ENCODE assay signal across 10 cellular contexts in the genomic region with DNA sequence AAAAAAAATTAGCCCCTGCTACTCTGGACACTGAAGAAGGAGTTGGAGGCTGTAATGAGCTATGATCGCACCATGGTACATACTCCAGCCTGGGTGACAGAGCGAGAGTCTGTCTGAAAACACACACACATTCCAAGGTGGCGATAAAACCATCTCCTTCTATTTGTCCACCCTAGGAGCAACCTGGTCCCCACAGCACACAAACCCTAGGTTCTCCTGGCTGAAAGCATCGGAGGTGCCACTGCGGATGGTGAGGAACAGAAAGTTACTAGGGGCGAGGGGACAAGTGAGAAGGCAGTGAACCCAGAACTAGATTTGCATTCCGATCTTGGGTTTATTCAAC. TPM values are rescaled to one million over a fixed set of nuclear protein-coding genes. Genes with fewer than 3 reads are reported as not detected.
DNase-seq lines count a peak whose midpoint lies in the region; ATAC-seq and TF ChIP-seq lines count a peak whose summit lies in the region.
"Had no signal": no experiment of that assay in that cellular context is flagged by ENCODE, and none has a peak within 500 bp of the region (broad histone marks: within the 10 kb centered on the region; RNA-seq: fewer than 3 reads in every experiment).

No MANE protein-coding gene starts in this region.

- H3K4me2 ChIP-seq in OCI-LY1 (ENCODE audit: low read length) (no peak overlapping the region), smooth muscle cell (no peak overlapping the region)

- H3K79me2 ChIP-seq in OCI-LY1 (ENCODE audit: insufficient read depth, low read length) (peaks cover 9% of the 10 kb centered on the region), smooth muscle cell (ENCODE audit: low read depth) (peaks cover 29% of the 10 kb centered on the region)

- no peaks in the 10 kb centered on the region for H3K9me2 ChIP-seq in OCI-LY1 (ENCODE audit: low read depth, low read length)

- H3K4me1 ChIP-seq in OCI-LY1 (ENCODE audit: insufficient read depth, low read length, severe bottlenecking): peaks cover 29% of the 10 kb centered on the region
- peaks cover 11% of the 10 kb centered on the region for H3K4me1 ChIP-seq in smooth muscle cell (ENCODE audit: low read depth)

- H3K4me1 Mint-ChIP-seq in activated naive CD4-positive, alpha-beta T cell treated with anti-CD3 and anti-CD28 coated beads, Interleukin-2, amount 10 ng/mL, durations not matched to agents 7 days and 5 days: peaks cover 13% of the 10 kb centered on the region
- H3K4me1 Mint-ChIP-seq in central memory CD8-positive, alpha-beta T cell: peaks cover 6% of the 10 kb centered on the region

- H3K27me3 ChIP-seq in OCI-LY1 (ENCODE audit: insufficient read depth, low read length): no peaks in the 10 kb centered on the region
- no peaks in the 10 kb centered on the region for H3K27me3 ChIP-seq in smooth muscle cell (ENCODE audit: low read depth)

- H3K27ac ChIP-seq in OCI-LY1 (ENCODE audit: low read depth, low read length, poor library complexity, severe bottlenecking) (peak overlapping the region; percentile 81), smooth muscle cell (ENCODE audit: low read depth) (peak overlapping the region; percentile 73)

- H3K36me3 ChIP-seq in OCI-LY1 (ENCODE audit: insufficient read depth, low read length) (peaks cover 56% of the 10 kb centered on the region), smooth muscle cell (ENCODE audit: low read depth) (peaks cover 5% of the 10 kb centered on the region)

- no peaks in the 10 kb centered on the region for H3K27me3 Mint-ChIP-seq in activated naive CD4-positive, alpha-beta T cell treated with anti-CD3 and anti-CD28 coated beads, Interleukin-2, amount 10 ng/mL, durations not matched to agents 7 days and 5 days
- H3K27me3 Mint-ChIP-seq in central memory CD8-positive, alpha-beta T cell: no peaks in the 10 kb centered on the region

- H3K4me3 ChIP-seq in OCI-LY1 (ENCODE audit: low read depth, low read length, poor library complexity, severe bottlenecking) (no peak overlapping the region), smooth muscle cell (no peak overlapping the region)

- no peaks in the 10 kb centered on the region for H3K9me3 ChIP-seq in OCI-LY1 (ENCODE audit: low read length)
- no peaks in the 10 kb centered on the region for H3K9me3 ChIP-seq in smooth muscle cell (replicated peaks; ENCODE audit: low read depth)

- 94% methylated on average over 7 of the region's 7 CpGs for WGBS in smooth muscle cell (ENCODE audit: low lambda C conversion rate)

- no peak overlapping the region for H3K4me3 Mint-ChIP-seq in activated naive CD4-positive, alpha-beta T cell treated with anti-CD3 and anti-CD28 coated beads, Interleukin-2, amount 10 ng/mL, durations not matched to agents 7 days and 5 days
- H3K4me3 Mint-ChIP-seq in central memory CD8-positive, alpha-beta T cell: peak overlapping the region; percentile 81

- CTCF ChIA-PET in activated naive CD4-positive, alpha-beta T cell treated with anti-CD3 and anti-CD28 coated beads, Interleukin-2, amount 10 ng/mL, durations not matched to agents 7 days and 5 days (lab: Charles Lee): interaction anchor here (1.0 to 2.5 kb wide), 4 partner anchors 37 to 249 kb away, joined by 4 to 16 read pairs (median 6); no protein-coding TSS in a partner anchor

- no peaks in the 10 kb centered on the region for H4K20me1 ChIP-seq in OCI-LY1 (ENCODE audit: insufficient read depth, low read length)
- peaks cover 30% of the 10 kb centered on the region for H4K20me1 ChIP-seq in smooth muscle cell (ENCODE audit: low read depth)

- peaks cover 39% of the 10 kb centered on the region for H3K36me3 Mint-ChIP-seq in activated naive CD4-positive, alpha-beta T cell treated with anti-CD3 and anti-CD28 coated beads, Interleukin-2, amount 10 ng/mL, durations not matched to agents 7 days and 5 days
- peaks cover 55% of the 10 kb centered on the region for H3K36me3 Mint-ChIP-seq in central memory CD8-positive, alpha-beta T cell (ENCODE audit: insufficient read depth)

- ATAC-seq in central memory CD8-positive, alpha-beta T cell (replicated peaks; ENCODE audit: extremely low read depth, poor library complexity, severe bottlenecking): no peak
- no peak for ATAC-seq in HG02759 (IDR thresholded peaks at IDR 0.05; ENCODE audit: unreplicated experiment)

- DNase-seq in activated naive CD4-positive, alpha-beta T cell treated with anti-CD3 and anti-CD28 coated beads, Interleukin-2, amount 10 ng/mL, durations not matched to agents 7 days and 5 days: no peak
- no peak for DNase-seq in activated naive CD4-positive, alpha-beta T cell (lab: John Stamatoyannopoulos, UW)
- DNase-seq in central memory CD8-positive, alpha-beta T cell (ENCODE audit: low spot score in 2 of 2): no peak
- DNase-seq in smooth muscle cell (lab: John Stamatoyannopoulos, UW; ENCODE audit: unreplicated experiment) (no peak), NCI-H2196 treated with DMSO at 0.1 percent for 48 hours (lab: John Stamatoyannopoulos, UW; ENCODE audit: unreplicated experiment) (no peak), HK-2 (ENCODE audit: unreplicated experiment) (no peak)
- DNase-seq: SIG-M5; stimulated activated naive CD8-positive, alpha-beta T cell treated with anti-CD3 and anti-CD28 coated beads, Interleukin-15, Interleukin-2, amounts not matched to agents 100 U/mL and 50 U/mL, for 24 hours had no signal

- no peak for TF ChIP-seq CTCF in OCI-LY1 (IDR thresholded peaks at IDR 0.05; ENCODE audit: low read length)
- TF ChIP-seq CTCF in smooth muscle cell (IDR thresholded peaks at IDR 0.05; ENCODE audit: borderline replicate concordance, insufficient read depth, poor library complexity, severe bottlenecking): no peak

- H3K9ac ChIP-seq in OCI-LY1 (ENCODE audit: low read length) (no peak overlapping the region), smooth muscle cell (ENCODE audit: low read depth) (no peak overlapping the region)

- H2AFZ ChIP-seq in OCI-LY1 (ENCODE audit: low read length) (no peak overlapping the region), smooth muscle cell (ENCODE audit: low read depth) (no peak overlapping the region)

- H3F3A ChIP-seq in OCI-LY1 (ENCODE audit: insufficient read depth, low read length) (peaks cover 15% of the 10 kb centered on the region), smooth muscle cell (ENCODE audit: low read depth) (peaks cover 27% of the 10 kb centered on the region)

- peak overlapping the region; percentile 38 for H3K27ac Mint-ChIP-seq in activated naive CD4-positive, alpha-beta T cell treated with anti-CD3 and anti-CD28 coated beads, Interleukin-2, amount 10 ng/mL, durations not matched to agents 7 days and 5 days
- peak overlapping the region; percentile 25 for H3K27ac Mint-ChIP-seq in central memory CD8-positive, alpha-beta T cell (ENCODE audit: low read depth)

- no peaks in the 10 kb centered on the region for H3K9me3 Mint-ChIP-seq in activated naive CD4-positive, alpha-beta T cell treated with anti-CD3 and anti-CD28 coated beads, Interleukin-2, amount 10 ng/mL, durations not matched to agents 7 days and 5 days
- H3K9me3 Mint-ChIP-seq in central memory CD8-positive, alpha-beta T cell: no peaks in the 10 kb centered on the region

RNA-seq across cellular contexts. Expression of a gene that starts 1.4 kb away (rescaled TPM):
- 23.6 and 45.7 TPM in 2 replicates for total RNA-seq in smooth muscle cell
- polyA plus RNA-seq in smooth muscle cell: 86.9 and 89.2 TPM in 2 replicates

RNA-seq across cellular contexts. Expression of a gene that starts 15.1 kb away (rescaled TPM):
- 82.9 and 87.9 TPM in 2 replicates for total RNA-seq in smooth muscle cell
- 192 and 206 TPM in 2 replicates for polyA plus RNA-seq in smooth muscle cell

RNA-seq across cellular contexts. Expression of a gene that starts 16.5 kb away (rescaled TPM):
- 0.13 TPM in 1 of 2 replicates, not detected in the other for total RNA-seq in smooth muscle cell
- 0.25 and 1.6 TPM in 2 replicates for polyA plus RNA-seq in smooth muscle cell

RNA-seq across cellular contexts. Expression of a gene that starts 29.4 kb away (rescaled TPM):
- 12.1 and 17.1 TPM in 2 replicates for total RNA-seq in smooth muscle cell
- 22.4 and 25.9 TPM in 2 replicates for polyA plus RNA-seq in smooth muscle cell

RNA-seq across cellular contexts. Expression of a gene that starts 38.1 kb away (rescaled TPM):
- 17.2 and 21.6 TPM in 2 replicates for total RNA-seq in smooth muscle cell
- polyA plus RNA-seq in smooth muscle cell: 30.1 and 32.9 TPM in 2 replicates
